ENCODE assay signal across 8 cellular contexts in the genomic region with DNA sequence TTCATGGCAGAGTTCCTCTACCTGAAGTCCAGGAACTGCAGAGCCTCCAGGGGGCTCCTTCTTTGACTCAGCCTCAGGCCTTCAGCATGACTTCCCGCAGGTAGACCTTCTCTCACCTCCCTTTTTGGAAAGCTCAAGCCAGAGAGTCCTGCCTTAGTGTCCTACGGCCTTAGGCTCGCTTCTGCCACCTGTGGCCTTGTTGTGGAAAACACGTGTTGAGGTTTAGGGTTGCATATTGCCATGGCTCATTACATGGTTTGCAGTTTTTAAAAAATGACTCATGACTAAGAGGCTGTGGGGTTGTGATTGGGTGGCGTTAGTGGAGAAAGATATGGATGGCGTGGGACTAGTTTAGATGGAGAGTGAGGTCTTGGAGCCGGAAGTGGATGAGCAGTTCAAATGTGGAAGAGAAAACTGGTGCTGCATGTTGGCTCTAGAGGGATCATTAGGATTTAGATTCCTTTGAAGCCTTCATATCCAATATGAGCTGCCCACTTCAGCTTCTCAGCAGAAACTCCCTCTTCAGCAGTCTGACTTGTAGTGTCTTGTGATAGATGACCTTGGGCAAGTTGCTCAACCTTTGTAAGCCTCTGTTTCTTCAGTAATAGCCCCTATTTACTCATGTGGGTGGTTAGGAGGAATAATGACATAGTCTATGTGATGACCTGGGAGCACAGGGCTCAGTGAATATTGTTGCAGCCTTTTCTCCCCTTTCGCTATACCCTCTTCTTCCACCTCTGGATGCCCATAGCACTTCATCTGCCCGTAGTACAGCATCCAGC. TPM values are rescaled to one million over a fixed set of nuclear protein-coding genes. Genes with fewer than 3 reads are reported as not detected.
DNase-seq lines count a peak whose midpoint lies in the region; ATAC-seq and TF ChIP-seq lines count a peak whose summit lies in the region.

No MANE protein-coding gene starts in this region.

- no peak overlapping the region for H3K27ac Mint-ChIP-seq in naive B cell
- peak overlapping the region in 1 of 8 donors; percentile 5 for H3K27ac Mint-ChIP-seq in CD8-positive, alpha-beta memory T cell

- no peaks in the 10 kb centered on the region for H3K27me3 ChIP-seq in CD8-positive, alpha-beta memory T cell (ENCODE audit: insufficient read depth, low read length, poor library complexity, severe bottlenecking)

- H3K36me3 ChIP-seq in CD8-positive, alpha-beta memory T cell (ENCODE audit: insufficient read depth, low read length) = no peaks in the 10 kb centered on the region

- peaks cover 24 to 34% (median 33%) of the 10 kb centered on the region in 3 donors for H3K4me1 Mint-ChIP-seq in naive B cell
- H3K4me1 Mint-ChIP-seq in CD8-positive, alpha-beta memory T cell = peaks cover 9 to 35% (median 19%) of the 10 kb centered on the region in 3 donors

- H3K4me3 Mint-ChIP-seq in naive B cell = no peak overlapping the region
- H3K4me3 Mint-ChIP-seq in CD8-positive, alpha-beta memory T cell = no peak overlapping the region

- H3K9me3 ChIP-seq in CD8-positive, alpha-beta memory T cell (ENCODE audit: low read length) = no peaks in the 10 kb centered on the region

- peaks cover 16% of the 10 kb centered on the region for H3K4me1 ChIP-seq in CD8-positive, alpha-beta memory T cell (ENCODE audit: insufficient read depth, low read length)

- no peak overlapping the region for H3K27ac ChIP-seq in CD8-positive, alpha-beta memory T cell (ENCODE audit: low read depth, low read length)

- peak; percentile 92 for ATAC-seq in GM18868 (IDR thresholded peaks at IDR 0.05; ENCODE audit: unreplicated experiment)
- peak; percentile 85 for ATAC-seq in HG03039 (IDR thresholded peaks at IDR 0.05; ENCODE audit: unreplicated experiment)
- ATAC-seq in naive B cell (ENCODE audit: low read depth in 2 of 2) = peak; percentile 24 to 28

- POLR2A ChIA-PET in CD8-positive, alpha-beta memory T cell (lab: Charles Lee) = no interaction called here

- TF ChIP-seq CTCF in cardiac fibroblast (IDR thresholded peaks at IDR 0.05; ENCODE audit: low read depth, low read length) = peak; percentile 52

- peaks cover 0 to 2% (median 0%) of the 10 kb centered on the region in 7 donors for H3K9me3 Mint-ChIP-seq in naive B cell
- H3K9me3 Mint-ChIP-seq in CD8-positive, alpha-beta memory T cell = no peaks in the 10 kb centered on the region

- no peaks in the 10 kb centered on the region for H3K27me3 Mint-ChIP-seq in naive B cell
- no peaks in the 10 kb centered on the region for H3K27me3 Mint-ChIP-seq in CD8-positive, alpha-beta memory T cell

- CTCF ChIA-PET in CD8-positive, alpha-beta memory T cell (lab: Charles Lee) = no interaction called here

- no peaks in the 10 kb centered on the region for H3K36me3 Mint-ChIP-seq in naive B cell
- H3K36me3 Mint-ChIP-seq in CD8-positive, alpha-beta memory T cell = no peaks in the 10 kb centered on the region

- peak; percentile 76 for DNase-seq in COLO668 (lab: John Stamatoyannopoulos, UW; ENCODE audit: unreplicated experiment)
- DNase-seq in NCI-H510A treated with DMSO at 0.1 percent for 48 hours (lab: John Stamatoyannopoulos, UW) = peak; percentile 53
- DNase-seq in cardiac fibroblast (ENCODE audit: low read depth in 2 of 2) = peak; percentile 52 to 73
- DNase-seq in naive B cell = no peak
- DNase-seq in midbrain (lab: John Stamatoyannopoulos, UW) = no peak
- DNase-seq in CD8-positive, alpha-beta memory T cell = no peak

- no peak overlapping the region for H3K4me3 ChIP-seq in cardiac fibroblast (replicated peaks in 1 of 2; ENCODE audit: low read depth in 2 of 2, low read length in 2 of 2)
- H3K4me3 ChIP-seq in CD8-positive, alpha-beta memory T cell (ENCODE audit: low read length) = no peak overlapping the region

RNA-seq across cellular contexts. Expression of gene FGGY, which starts 6.5 kb away (rescaled TPM):
- 10 to 100 TPM in 1 of 6 donors, 1 to 10 TPM in 5; 6.1 to 12.0 (median 7.3) TPM for polyA plus RNA-seq in naive B cell (ENCODE audit: low read depth in 6 of 6)
- 1 to 10 TPM; 6.6 to 7.9 TPM for total RNA-seq in CD8-positive, alpha-beta memory T cell
- 5.3 TPM for polyA plus RNA-seq in CD8-positive, alpha-beta memory T cell

Comparison
In these comparisons a context has a peak if more than half of its experiments do, and no peak if none do; other contexts are left out.
1. DNase-seq: peak in COLO668 (single experiment), NCI-H510A treated with DMSO at 0.1 percent for 48 hours (single experiment) and cardiac fibroblast (2 of 2); none in naive B cell (single experiment), midbrain (single experiment) and CD8-positive, alpha-beta memory T cell (0 of 5).
2. ATAC-seq: peak in every context shown above with its lines; median percentile 92 in GM18868; 85 in HG03039; 26 in naive B cell.